In the genomic region with DNA sequence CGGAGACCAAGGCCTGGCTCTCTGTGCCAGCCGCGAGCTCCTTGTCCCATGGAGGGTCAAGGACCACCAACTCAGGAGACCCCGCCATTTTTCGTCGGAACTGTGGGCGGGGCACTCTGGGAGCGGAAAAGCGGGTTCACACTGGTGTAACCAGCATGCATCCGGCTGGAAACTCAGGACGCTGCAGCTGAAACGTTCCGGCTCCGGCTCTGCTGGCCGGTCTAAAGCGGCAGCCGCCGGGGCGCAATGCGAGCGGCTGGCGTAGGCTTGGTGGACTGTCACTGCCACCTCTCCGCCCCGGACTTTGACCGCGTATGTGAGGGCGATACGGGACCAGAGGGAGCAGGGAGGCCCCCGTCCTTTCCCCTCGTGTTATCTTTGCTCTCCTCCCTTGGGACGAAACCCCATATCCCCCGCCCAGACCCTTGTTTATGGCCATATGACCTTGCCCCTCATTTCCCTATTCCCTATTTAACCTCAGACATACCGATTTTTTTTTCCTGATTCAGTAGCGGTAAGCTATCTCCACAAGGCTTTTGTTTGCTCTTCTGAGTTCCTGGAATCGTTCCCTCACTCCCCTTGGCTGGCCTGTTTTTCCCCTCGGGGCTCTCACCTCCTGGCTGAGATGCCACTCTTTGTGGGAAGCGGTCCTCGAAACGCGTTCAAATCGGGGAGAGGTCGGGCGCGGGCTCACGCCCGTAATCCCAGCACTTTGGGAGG, we compare ENCODE assay signal across 8 cellular contexts. TPM values are rescaled to one million over a fixed set of nuclear protein-coding genes. Genes with fewer than 3 reads are reported as not detected.
DNase-seq lines count a peak whose midpoint lies in the region; ATAC-seq and TF ChIP-seq lines count a peak whose summit lies in the region.

A gene with protein sequence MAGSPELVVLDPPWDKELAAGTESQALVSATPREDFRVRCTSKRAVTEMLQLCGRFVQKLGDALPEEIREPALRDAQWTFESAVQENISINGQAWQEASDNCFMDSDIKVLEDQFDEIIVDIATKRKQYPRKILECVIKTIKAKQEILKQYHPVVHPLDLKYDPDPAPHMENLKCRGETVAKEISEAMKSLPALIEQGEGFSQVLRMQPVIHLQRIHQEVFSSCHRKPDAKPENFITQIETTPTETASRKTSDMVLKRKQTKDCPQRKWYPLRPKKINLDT (minus strand): TSS at position 102 of the 720 bp plus-strand sequence. CDS start 14 bp downstream, at position 88.
Gene TATDN3, plus strand, starts transcription at position 219 of the 720 bp plus-strand sequence. Its CDS starts 28 bp downstream, at position 247.

- peaks cover 2% of the 10 kb centered on the region for H3K36me3 Mint-ChIP-seq in IgD-negative memory B cell

- H3K4me1 Mint-ChIP-seq in IgD-negative memory B cell = peaks cover 15 to 32% (median 22%) of the 10 kb centered on the region in 3 donors

- peak; percentile 62 for ATAC-seq in GM21576 (IDR thresholded peaks at IDR 0.05; ENCODE audit: unreplicated experiment)

- peak within 1 kb of the TSS; percentile 91 to 98 (median 97) for H3K27ac Mint-ChIP-seq in IgD-negative memory B cell

- H3K27me3 Mint-ChIP-seq in IgD-negative memory B cell = no peaks in the 10 kb centered on the region

- H3K4me3 ChIP-seq in epithelial cell of proximal tubule (ENCODE audit: low read depth, low read length) = peak within 1 kb of the TSS; percentile 68

- no peak for TF ChIP-seq CTCF in epithelial cell of proximal tubule (conservative IDR thresholded peaks at IDR 0.05; ENCODE audit: low read depth, low read length)

- DNase-seq in DMS153 (lab: John Stamatoyannopoulos, UW) (peak; percentile 92), OCI-M1 (lab: John Stamatoyannopoulos, UW) (peak; percentile 98), activated T-cell treated with anti-CD3 and anti-CD28 coated beads for 48 hours (ENCODE audit: low read depth) (peak; percentile 95), epithelial cell of proximal tubule (ENCODE audit: low read depth) (no peak), mucosa of gallbladder (ENCODE audit: low spot score) (peak; percentile 92)
- DNase-seq in stimulated activated CD8-positive, alpha-beta memory T cell treated with anti-CD3 and anti-CD28 coated beads, Interleukin-4, amount 100 ng/mL, for 24 hours (ENCODE audit: low read depth) = peak; percentile 92

- peak within 1 kb of the TSS; percentile 94 to 99 (median 98) for H3K4me3 Mint-ChIP-seq in IgD-negative memory B cell

- peaks cover 2 to 5% (median 4%) of the 10 kb centered on the region in 3 donors for H3K9me3 Mint-ChIP-seq in IgD-negative memory B cell

RNA-seq across cellular contexts. Expression of the first gene that starts in this region (rescaled TPM):
- 71.5 TPM for polyA plus RNA-seq in IgD-negative memory B cell
- 31.2 and 52.6 TPM in 2 replicates for total RNA-seq in epithelial cell of proximal tubule
- total RNA-seq in mucosa of gallbladder = 29.7 TPM

RNA-seq across cellular contexts. Expression of gene TATDN3, which starts in this region (rescaled TPM):
- 30.0 TPM for polyA plus RNA-seq in IgD-negative memory B cell
- total RNA-seq in epithelial cell of proximal tubule = 10.7 and 12.9 TPM in 2 replicates
- total RNA-seq in mucosa of gallbladder = 10.1 TPM
